ENCODE assay signal across 18 cellular contexts in the genomic region with DNA sequence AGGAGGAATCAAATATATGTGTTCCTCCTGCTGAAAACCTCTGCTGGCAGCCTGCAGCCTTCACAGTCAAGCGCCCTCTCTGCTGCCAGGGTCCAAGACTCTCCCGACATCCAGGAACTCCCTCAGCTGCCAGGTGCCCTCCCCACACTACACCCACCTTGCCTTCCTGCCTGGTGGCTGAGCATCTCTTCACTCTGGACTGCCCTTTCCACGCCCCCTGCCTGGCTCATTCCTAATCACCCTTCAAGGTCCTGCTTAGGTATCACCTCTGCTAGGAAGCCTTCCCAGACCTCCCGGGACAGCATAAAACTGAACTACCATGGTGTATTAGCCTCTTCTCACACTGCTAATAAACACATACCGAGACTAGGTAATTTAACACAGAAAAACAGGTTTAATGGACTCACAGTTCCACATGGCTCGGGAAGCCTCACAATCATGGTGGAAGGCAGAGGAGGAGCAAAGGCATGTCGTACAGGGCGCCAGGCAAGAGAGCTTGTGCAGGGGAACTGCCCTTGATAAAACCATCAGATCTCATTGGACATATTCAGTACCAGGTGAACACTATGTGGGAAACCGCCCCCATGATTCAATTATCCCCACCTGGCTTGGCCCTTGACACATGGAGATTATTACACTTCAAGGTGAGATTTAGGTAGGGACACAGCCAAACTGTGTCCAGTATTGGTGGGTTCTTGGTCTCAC. TPM values are rescaled to one million over a fixed set of nuclear protein-coding genes. Genes with fewer than 3 reads are reported as not detected.
A peak's percentile ranks its signal among the peaks of the same experiment; 100 is the strongest.
DNase-seq lines count a peak whose midpoint lies in the region; ATAC-seq, FAIRE-seq and TF ChIP-seq lines count a peak whose summit lies in the region.
"Had no signal": no experiment of that assay in that cellular context is flagged by ENCODE, and none has a peak within 500 bp of the region (broad histone marks: within the 10 kb centered on the region; RNA-seq: fewer than 3 reads in every experiment).

No MANE protein-coding gene starts in this region.

- H3K4me3 ChIP-seq in CD4-positive, CD25-positive, alpha-beta regulatory T cell (ENCODE audit: low read depth, low read length) = no peak overlapping the region
- no peak overlapping the region for H3K4me3 ChIP-seq in keratinocyte (ENCODE audit: control insufficient read depth in 2 of 3, extremely low read depth in 1 of 3, insufficient read depth in 2 of 3, low read depth in 1 of 3, low read length in 3 of 3)
- no peak overlapping the region for H3K4me3 ChIP-seq in prostate gland
- H3K4me3 ChIP-seq: A549, GM23248 had no signal

- no peaks in the 10 kb centered on the region for H3K36me3 ChIP-seq in CD4-positive, CD25-positive, alpha-beta regulatory T cell (ENCODE audit: control insufficient read depth, insufficient read depth, low read length)
- H3K36me3 ChIP-seq in keratinocyte (ENCODE audit: control insufficient read depth in 2 of 2, extremely low read depth in 1 of 2, insufficient read depth in 2 of 2, low read length in 2 of 2) = no peaks in the 10 kb centered on the region
- no peaks in the 10 kb centered on the region for H3K36me3 ChIP-seq in prostate gland

- peaks cover 0 to 2% (median 0%) of the 10 kb centered on the region in 7 donors for H3K9me3 Mint-ChIP-seq in CD4-positive, CD25-positive, alpha-beta regulatory T cell
- H3K9me3 Mint-ChIP-seq: CD8-positive, alpha-beta T cell had no signal

- DNase-seq in AG08395 (ENCODE audit: low spot score) = peak; percentile 0
- no peak for DNase-seq in CD4-positive, CD25-positive, alpha-beta regulatory T cell
- DNase-seq in keratinocyte (ENCODE audit: low read depth, low spot score) = no peak
- no peak for DNase-seq in prostate gland (ENCODE audit: low spot score)
- DNase-seq in activated naive CD4-positive, alpha-beta T cell (lab: John Stamatoyannopoulos, UW) = no peak
- DNase-seq in NCI-H526 treated with DMSO at 0.1 percent for 48 hours (lab: John Stamatoyannopoulos, UW) = no peak
- DNase-seq: C1 segment of cervical spinal cord, COR-L47, DMS153, GF-D8, GM23248, KBM-7 had no signal

- no peak overlapping the region for H3K4me3 Mint-ChIP-seq in CD4-positive, CD25-positive, alpha-beta regulatory T cell
- H3K4me3 Mint-ChIP-seq: CD8-positive, alpha-beta T cell had no signal

- no peaks in the 10 kb centered on the region for H3K9me1 ChIP-seq in keratinocyte (ENCODE audit: control insufficient read depth, extremely low read depth, insufficient read depth, low read length)

- peak overlapping the region in 2 of 3 donors; percentile 20 to 62 for H3K27ac Mint-ChIP-seq in CD4-positive, CD25-positive, alpha-beta regulatory T cell
- H3K27ac Mint-ChIP-seq: CD8-positive, alpha-beta T cell had no signal

- no peaks in the 10 kb centered on the region for H3K9me3 ChIP-seq in CD4-positive, CD25-positive, alpha-beta regulatory T cell (ENCODE audit: control insufficient read depth in 2 of 2, low read length in 2 of 2)
- no peaks in the 10 kb centered on the region for H3K9me3 ChIP-seq in keratinocyte (ENCODE audit: control insufficient read depth, low read depth, low read length)
- no peaks in the 10 kb centered on the region for H3K9me3 ChIP-seq in prostate gland
- H3K9me3 ChIP-seq: A549 had no signal

- no peaks in the 10 kb centered on the region for H3K79me2 ChIP-seq in keratinocyte (ENCODE audit: control insufficient read depth, insufficient read depth, low read length)

- no peaks in the 10 kb centered on the region for H3K36me3 Mint-ChIP-seq in CD4-positive, CD25-positive, alpha-beta regulatory T cell
- H3K36me3 Mint-ChIP-seq: CD8-positive, alpha-beta T cell had no signal

- FAIRE-seq in keratinocyte (lab: Jason Lieb, UNC) = no peak
- FAIRE-seq: A549, D721Med, H54 had no signal

- TF ChIP-seq CTCF in keratinocyte (optimal IDR thresholded peaks at IDR 0.05 in 1 of 3, IDR thresholded peaks at IDR 0.05 in 1 of 3, conservative IDR thresholded peaks at IDR 0.05 in 1 of 3; ENCODE audit: extremely low read depth in 1 of 3, insufficient read depth in 2 of 3, low read length in 3 of 3) (no peak), prostate gland (IDR thresholded peaks at IDR 0.05) (no peak)

- no peak overlapping the region for H3K9ac ChIP-seq in keratinocyte (ENCODE audit: control insufficient read depth, extremely low read depth, insufficient read depth, low read length)
- H3K9ac ChIP-seq: GM23248 had no signal

- no peaks in the 10 kb centered on the region for H3K27me3 Mint-ChIP-seq in CD4-positive, CD25-positive, alpha-beta regulatory T cell

- H3K27me3 ChIP-seq in CD4-positive, CD25-positive, alpha-beta regulatory T cell (ENCODE audit: control insufficient read depth, insufficient read depth, low read length) = no peaks in the 10 kb centered on the region
- no peaks in the 10 kb centered on the region for H3K27me3 ChIP-seq in keratinocyte (ENCODE audit: control insufficient read depth, extremely low read depth, insufficient read depth, low read length)
- H3K27me3 ChIP-seq in prostate gland (replicated peaks; ENCODE audit: insufficient read depth) = no peaks in the 10 kb centered on the region

- ATAC-seq in CD4-positive, CD25-positive, alpha-beta regulatory T cell (ENCODE audit: low read depth in 2 of 2) = no peak
- no peak for ATAC-seq in GM18909 (IDR thresholded peaks at IDR 0.05; ENCODE audit: poor library complexity, unreplicated experiment)
- ATAC-seq: CD8-positive, alpha-beta T cell; HCT116 had no signal

- no peaks in the 10 kb centered on the region for H3K4me1 ChIP-seq in CD4-positive, CD25-positive, alpha-beta regulatory T cell (ENCODE audit: control insufficient read depth, insufficient read depth, low read length, poor library complexity, severe bottlenecking)
- H3K4me1 ChIP-seq in keratinocyte (ENCODE audit: control insufficient read depth, extremely low read depth, insufficient read depth, low read length) (peaks cover 9% of the 10 kb centered on the region), prostate gland (replicated peaks) (peaks cover 3% of the 10 kb centered on the region)
- H3K4me1 ChIP-seq: A549 had no signal

- H3K4me2 ChIP-seq in keratinocyte (ENCODE audit: control insufficient read depth, extremely low read depth, insufficient read depth, low read depth, low read length) = peak overlapping the region; percentile 4
- H3K4me2 ChIP-seq: A549 had no signal

- intact Hi-C loops in prostate gland (cut with DNase I) = no loop called here

- dilution Hi-C loops in keratinocyte (cut with MboI; ENCODE audit: extremely low pct_ligation_motif_present, low sequenced_read_pairs) = no loop called here

- H4K20me1 ChIP-seq in keratinocyte (ENCODE audit: control insufficient read depth, extremely low read depth, insufficient read depth, low read length) = no peaks in the 10 kb centered on the region

- no peak overlapping the region for H2AFZ ChIP-seq in keratinocyte (ENCODE audit: control insufficient read depth, low read length)
- H2AFZ ChIP-seq: GM23248 had no signal

- H3K4me1 Mint-ChIP-seq in CD4-positive, CD25-positive, alpha-beta regulatory T cell = no peaks in the 10 kb centered on the region

- no peak overlapping the region for H3K27ac ChIP-seq in CD4-positive, CD25-positive, alpha-beta regulatory T cell (ENCODE audit: insufficient read depth, low read length, poor library complexity, severe bottlenecking)
- H3K27ac ChIP-seq in keratinocyte (ENCODE audit: control insufficient read depth, insufficient read depth, low read length) = no peak overlapping the region
- peak overlapping the region; percentile 0 to 15 for H3K27ac ChIP-seq in prostate gland
- H3K27ac ChIP-seq: A549, GM23248 had no signal

- WGBS in prostate gland = 73% methylated on average over 9 of the region's 9 CpGs

- TF ChIP-seq POLR2A in prostate gland (IDR thresholded peaks at IDR 0.05) = no peak

RNA-seq across cellular contexts. Expression of a gene that starts 15.3 kb away (rescaled TPM):
- total RNA-seq in CD4-positive, CD25-positive, alpha-beta regulatory T cell = not detected
- polyA plus RNA-seq in CD4-positive, CD25-positive, alpha-beta regulatory T cell = not detected
- not detected in 3 replicates for polyA plus RNA-seq in keratinocyte
- not detected for polyA plus RNA-seq in keratinocyte (2011; ENCODE audit: low read depth)
- not detected in 2 replicates for polyA plus RNA-seq in keratinocyte (2011; cell fraction: cytosol; rRNA removed)
- not detected in 2 replicates for polyA plus RNA-seq in keratinocyte (2011; cell fraction: nucleus; rRNA removed)
- polyA plus RNA-seq in keratinocyte (2012; ENCODE audit: low replicate concordance) = not detected in 2 replicates
- not detected in 3 replicates for polyA minus RNA-seq in keratinocyte
- polyA minus RNA-seq in keratinocyte (2011; cell fraction: cytosol; rRNA and poly(A)+ RNA removed) = not detected
- polyA minus RNA-seq in keratinocyte (2011; cell fraction: nucleus; rRNA and poly(A)+ RNA removed) = not detected in 2 replicates
- total RNA-seq in prostate gland = 1 to 10 TPM in 1 of 2 donors, under 1 TPM in 1; 0.55 to 3.3 TPM
- total RNA-seq: CD8-positive, alpha-beta T cell; GM23248 had no signal
- polyA plus RNA-seq: GM23248 had no signal

RNA-seq across cellular contexts. Expression of a gene that starts 50.3 kb away (rescaled TPM):
- 180 TPM for total RNA-seq in CD4-positive, CD25-positive, alpha-beta regulatory T cell
- polyA plus RNA-seq in CD4-positive, CD25-positive, alpha-beta regulatory T cell = 100 to 1,000 TPM; 605 to 863 (median 688) TPM
- polyA plus RNA-seq in keratinocyte = 188 to 399 TPM (median 342 TPM) in 3 replicates
- polyA plus RNA-seq in keratinocyte (2011; ENCODE audit: low read depth) = 157 TPM
- 142 and 249 TPM in 2 replicates for polyA plus RNA-seq in keratinocyte (2011; cell fraction: cytosol; rRNA removed)
- 260 and 307 TPM in 2 replicates for polyA plus RNA-seq in keratinocyte (2011; cell fraction: nucleus; rRNA removed)
- polyA plus RNA-seq in keratinocyte (2012; ENCODE audit: low replicate concordance) = 159 and 368 TPM in 2 replicates
- polyA minus RNA-seq in keratinocyte = 86.3 to 135 TPM (median 120 TPM) in 3 replicates
- 159 TPM for polyA minus RNA-seq in keratinocyte (2011; cell fraction: cytosol; rRNA and poly(A)+ RNA removed)
- 165 and 217 TPM in 2 replicates for polyA minus RNA-seq in keratinocyte (2011; cell fraction: nucleus; rRNA and poly(A)+ RNA removed)
- 100 to 1,000 TPM; 394 to 817 TPM for total RNA-seq in prostate gland

RNA-seq across cellular contexts. Expression of a gene that starts 50.7 kb away (rescaled TPM):
- total RNA-seq in CD4-positive, CD25-positive, alpha-beta regulatory T cell = 8.4 TPM
- polyA plus RNA-seq in CD4-positive, CD25-positive, alpha-beta regulatory T cell = 1 to 10 TPM; 3.6 to 6.9 (median 6.2) TPM
- polyA plus RNA-seq in keratinocyte = 3.5 to 5.2 TPM (median 4.3 TPM) in 3 replicates
- polyA plus RNA-seq in keratinocyte (2011; ENCODE audit: low read depth) = 8.3 TPM
- polyA plus RNA-seq in keratinocyte (2011; cell fraction: cytosol; rRNA removed) = 3.3 and 3.8 TPM in 2 replicates
- polyA plus RNA-seq in keratinocyte (2011; cell fraction: nucleus; rRNA removed) = 7.1 and 7.9 TPM in 2 replicates
- 2.5 and 3.1 TPM in 2 replicates for polyA plus RNA-seq in keratinocyte (2012; ENCODE audit: low replicate concordance)
- polyA minus RNA-seq in keratinocyte = 4.5 to 5.0 TPM (median 4.9 TPM) in 3 replicates
- 4.4 TPM for polyA minus RNA-seq in keratinocyte (2011; cell fraction: cytosol; rRNA and poly(A)+ RNA removed)
- 3.4 and 4.7 TPM in 2 replicates for polyA minus RNA-seq in keratinocyte (2011; cell fraction: nucleus; rRNA and poly(A)+ RNA removed)
- total RNA-seq in prostate gland = 1 to 10 TPM; 2.5 to 5.0 TPM

RNA-seq across cellular contexts. Expression of a gene that starts 56.5 kb away (rescaled TPM):
- 6.9 TPM for total RNA-seq in CD4-positive, CD25-positive, alpha-beta regulatory T cell
- polyA plus RNA-seq in CD4-positive, CD25-positive, alpha-beta regulatory T cell = 10 to 100 TPM in 1 of 4 donors, 1 to 10 TPM in 3; 7.3 to 11.9 (median 8.4) TPM
- polyA plus RNA-seq in keratinocyte = 45.7 to 70.6 TPM (median 61.8 TPM) in 3 replicates
- 64.1 TPM for polyA plus RNA-seq in keratinocyte (2011; ENCODE audit: low read depth)
- 53.6 and 75.3 TPM in 2 replicates for polyA plus RNA-seq in keratinocyte (2011; cell fraction: cytosol; rRNA removed)
- 47.5 and 48.3 TPM in 2 replicates for polyA plus RNA-seq in keratinocyte (2011; cell fraction: nucleus; rRNA removed)
- polyA plus RNA-seq in keratinocyte (2012; ENCODE audit: low replicate concordance) = 53.2 and 55.2 TPM in 2 replicates
- 20.1 to 38.2 TPM (median 33.0 TPM) in 3 replicates for polyA minus RNA-seq in keratinocyte
- polyA minus RNA-seq in keratinocyte (2011; cell fraction: cytosol; rRNA and poly(A)+ RNA removed) = 36.6 TPM
- polyA minus RNA-seq in keratinocyte (2011; cell fraction: nucleus; rRNA and poly(A)+ RNA removed) = 18.9 and 26.2 TPM in 2 replicates
- total RNA-seq in prostate gland = 10 to 100 TPM; 21.1 to 31.8 TPM

RNA-seq across cellular contexts. Expression of a gene that starts 57.2 kb away (rescaled TPM):
- 23.0 TPM for total RNA-seq in CD4-positive, CD25-positive, alpha-beta regulatory T cell
- polyA plus RNA-seq in CD4-positive, CD25-positive, alpha-beta regulatory T cell = 10 to 100 TPM; 57.6 to 74.7 (median 66.6) TPM
- 24.5 to 64.3 TPM (median 26.4 TPM) in 3 replicates for polyA plus RNA-seq in keratinocyte
- 14.1 TPM for polyA plus RNA-seq in keratinocyte (2011; ENCODE audit: low read depth)
- 25.8 and 48.8 TPM in 2 replicates for polyA plus RNA-seq in keratinocyte (2011; cell fraction: cytosol; rRNA removed)
- 21.3 and 31.3 TPM in 2 replicates for polyA plus RNA-seq in keratinocyte (2011; cell fraction: nucleus; rRNA removed)
- 17.1 and 40.5 TPM in 2 replicates for polyA plus RNA-seq in keratinocyte (2012; ENCODE audit: low replicate concordance)
- polyA minus RNA-seq in keratinocyte = 0.62 to 9.0 TPM (median 2.6 TPM) in 3 replicates
- 10.4 TPM for polyA minus RNA-seq in keratinocyte (2011; cell fraction: cytosol; rRNA and poly(A)+ RNA removed)
- polyA minus RNA-seq in keratinocyte (2011; cell fraction: nucleus; rRNA and poly(A)+ RNA removed) = 4.5 and 9.5 TPM in 2 replicates
- 10 to 100 TPM; 13.7 to 18.9 TPM for total RNA-seq in prostate gland

Comparison
In these comparisons a context has a peak if more than half of its experiments do, and no peak if none do; other contexts are left out.
1. H3K27ac ChIP-seq: peak in prostate gland (2 of 2); none in CD4-positive, CD25-positive, alpha-beta regulatory T cell (single experiment) and keratinocyte (single experiment).